Comparison of ENCODE assay signal across 23 cellular contexts in genomic region chr22:48665286-48666010, GRCh38.
"Had no signal": no experiment of that assay in that cellular context is flagged by ENCODE, and none has a peak within 500 bp of the region (broad histone marks: within the 10 kb centered on the region; RNA-seq: fewer than 3 reads in every experiment).

No MANE protein-coding gene starts in this region.

- H3K27ac ChIP-seq: breast epithelium, coronary artery, foreskin keratinocyte, right lobe of liver, tibial artery, VCaP had no signal

- DNase-seq: activated CD4-positive, alpha-beta memory T cell treated with anti-CD3 and anti-CD28 coated beads, Interleukin-2, amount 10 ng/mL, durations not matched to agents 7 days and 5 days; activated CD4-positive, alpha-beta T cell treated with anti-CD3 and anti-CD28 coated beads, Interleukin-2, amount 10 ng/mL, durations not matched to agents 24 days and 14 days; activated effector memory CD4-positive, alpha-beta T cell treated with Interleukin-2 at 50 U/mL for 16 hours; activated naive CD4-positive, alpha-beta T cell treated with anti-CD3 and anti-CD28 coated beads for 36 hours; activated naive CD8-positive, alpha-beta T cell treated with anti-CD3 and anti-CD28 coated beads, Interleukin-2, amount 10 ng/mL, durations not matched to agents 7 days and 5 days; activated T-cell treated with anti-CD3 and anti-CD28 coated beads, Interleukin-2, amount 50 U/mL, for 72 hours; amniotic stem cell; foreskin keratinocyte; immature natural killer cell; naive B cell; nucleus accumbens; right lobe of liver; stimulated activated CD4-positive, alpha-beta T cell treated with anti-CD3 and anti-CD28 coated beads, Interleukin-2, amount 100 ng/mL, for 24 hours; stimulated activated naive CD8-positive, alpha-beta T cell treated with anti-CD3 and anti-CD28 coated beads, Interleukin-15, amount 100 ng/mL, for 72 hours; tibial artery had no signal

- H3K4me3 ChIP-seq: breast epithelium, coronary artery, lung, right lobe of liver, skin epidermis, tibial artery had no signal

- H3K4me1 ChIP-seq: breast epithelium, foreskin keratinocyte, right lobe of liver, tibial artery had no signal

- ATAC-seq: activated CD4-positive, CD25-positive, alpha-beta regulatory T cell treated with anti-CD3 and anti-CD28 coated beads, Interleukin-2, amount 50 U/mL, for 24 hours; activated T-cell treated with anti-CD3 and anti-CD28 coated beads, Interleukin-2, amount 50 U/mL, for 72 hours; foreskin keratinocyte; left lobe of liver; right lobe of liver; stimulated activated effector memory CD8-positive, alpha-beta T cell treated with anti-CD3 and anti-CD28 coated beads, Interleukin-12 subunit alpha, Interleukin-12 subunit beta, amount 100 ng/mL, for 72 hours; stimulated activated naive CD8-positive, alpha-beta T cell treated with anti-CD3 and anti-CD28 coated beads, Interleukin-15, amount 100 ng/mL, for 72 hours had no signal

- H3K27me3 ChIP-seq: breast epithelium, foreskin keratinocyte, right lobe of liver had no signal
